13 cellular contexts compared by ENCODE assay signal in genomic region chr7:65827366-65827765, GRCh38.
"Had no signal": no experiment of that assay in that cellular context is flagged by ENCODE, and none has a peak within 500 bp of the region (broad histone marks: within the 10 kb centered on the region; RNA-seq: fewer than 3 reads in every experiment).

No MANE protein-coding gene starts in this region.

- H3K4me1 ChIP-seq: neural progenitor cell, thyroid gland had no signal

- H3K9me3 ChIP-seq: thyroid gland had no signal

- DNase-seq: activated CD4-positive, alpha-beta T cell treated with anti-CD3 and anti-CD28 coated beads, Interleukin-2, amount 50 U/mL, for 1 hour; activated effector memory CD4-positive, alpha-beta T cell treated with anti-CD3 and anti-CD28 coated beads, Interleukin-2, amount 50 U/mL, for 16 hours; activated T-cell treated with anti-CD3 and anti-CD28 coated beads, Interleukin-2, amount 50 U/mL, for 72 hours; effector memory CD8-positive, alpha-beta T cell; mesenchymal stem cell; naive thymus-derived CD4-positive, alpha-beta T cell; stimulated activated naive CD4-positive, alpha-beta T cell; T-cell; T-helper 9 cell; thyroid gland had no signal

- H3K27me3 ChIP-seq: cardiac muscle cell, neural progenitor cell, thyroid gland had no signal

- H3K36me3 ChIP-seq: cardiac muscle cell, neural progenitor cell, thyroid gland had no signal

- H3K4me3 ChIP-seq: cardiac muscle cell, neural progenitor cell, thyroid gland had no signal

- H3K27ac ChIP-seq: cardiac muscle cell, epithelial cell of prostate, neural progenitor cell, thyroid gland had no signal
